Comparison of ENCODE assay signal across 19 cellular contexts in the genomic region with DNA sequence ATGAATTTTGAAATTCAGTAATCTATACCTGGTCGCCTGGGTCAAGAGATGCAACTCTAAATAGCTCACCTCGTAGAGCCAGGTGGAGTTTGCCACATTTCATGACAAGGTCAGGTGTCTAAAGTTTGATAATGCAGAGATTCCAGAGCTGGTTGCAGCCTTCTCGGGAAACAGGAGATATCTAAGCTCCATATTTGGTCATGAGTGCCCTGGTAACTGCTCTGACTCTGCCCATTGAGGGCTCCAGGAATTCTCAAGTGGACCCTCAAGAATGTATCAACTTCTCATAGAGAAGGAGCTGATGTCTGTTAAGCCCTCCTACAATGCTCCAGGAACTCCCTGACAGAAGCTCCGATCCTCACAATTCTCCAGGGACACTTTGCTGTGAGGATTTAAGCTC. TPM values are rescaled to one million over a fixed set of nuclear protein-coding genes. Genes with fewer than 3 reads are reported as not detected.
DNase-seq lines count a peak whose midpoint lies in the region; ATAC-seq and TF ChIP-seq lines count a peak whose summit lies in the region.
"Had no signal": no experiment of that assay in that cellular context is flagged by ENCODE, and none has a peak within 500 bp of the region (broad histone marks: within the 10 kb centered on the region; RNA-seq: fewer than 3 reads in every experiment).

No MANE protein-coding gene starts in this region.

- no peaks in the 10 kb centered on the region for H3K36me3 ChIP-seq in thyroid gland

- no peak for TF ChIP-seq POLR2A in thyroid gland (IDR thresholded peaks at IDR 0.05)

- peaks cover 18% of the 10 kb centered on the region for H3K9me3 Mint-ChIP-seq in activated CD4-positive, alpha-beta T cell treated with anti-CD3 and anti-CD28 coated beads, Interleukin-2, amount 10 ng/mL, durations not matched to agents 24 days and 14 days
- H3K9me3 Mint-ChIP-seq: GM23338 had no signal

- no peak overlapping the region for H3K27ac Mint-ChIP-seq in activated CD4-positive, alpha-beta T cell treated with anti-CD3 and anti-CD28 coated beads, Interleukin-2, amount 10 ng/mL, durations not matched to agents 24 days and 14 days
- H3K27ac Mint-ChIP-seq: CD4-positive, alpha-beta memory T cell; GM23338; H9 had no signal

- 38 to 63% methylated on average over 3 to 4 of the region's 4 CpGs for WGBS in thyroid gland, 2 donors

- peaks cover 2% of the 10 kb centered on the region for H3K36me3 Mint-ChIP-seq in activated CD4-positive, alpha-beta T cell treated with anti-CD3 and anti-CD28 coated beads, Interleukin-2, amount 10 ng/mL, durations not matched to agents 24 days and 14 days (ENCODE audit: low read depth)
- H3K36me3 Mint-ChIP-seq: CD4-positive, alpha-beta memory T cell had no signal

- H3K4me1 ChIP-seq in thyroid gland: no peaks in the 10 kb centered on the region

- TF ChIP-seq CTCF in thyroid gland (IDR thresholded peaks at IDR 0.05): no peak

- ATAC-seq in HG02852 (IDR thresholded peaks at IDR 0.05; ENCODE audit: unreplicated experiment): no peak
- ATAC-seq: A549, GM23338, HCT116 had no signal

- peak; percentile 43 for DNase-seq in activated CD4-positive, alpha-beta T cell treated with anti-CD3 and anti-CD28 coated beads, Interleukin-2, amount 10 ng/mL, durations not matched to agents 24 days and 14 days
- no peak for DNase-seq in activated CD4-positive, alpha-beta T cell treated with anti-CD3 and anti-CD28 coated beads, Interleukin-2, amount 50 U/mL, for 48 hours
- DNase-seq in astrocyte of the hippocampus (ENCODE audit: low read depth, low spot score) (peak; percentile 9), thyroid gland (peak; percentile 14 to 22)
- no peak for DNase-seq in activated effector memory CD4-positive, alpha-beta T cell treated with Interleukin-2 at 50 U/mL for 16 hours
- DNase-seq: 8988T; C1 segment of cervical spinal cord; Calu3; CD4-positive, alpha-beta memory T cell; COR-L47; DMS53; DMS79 treated with DMSO at 0.1 percent for 48 hours; GF-D8; H9 had no signal

- H3K27me3 ChIP-seq in thyroid gland: no peaks in the 10 kb centered on the region

- no peaks in the 10 kb centered on the region for H3K27me3 Mint-ChIP-seq in activated CD4-positive, alpha-beta T cell treated with anti-CD3 and anti-CD28 coated beads, Interleukin-2, amount 10 ng/mL, durations not matched to agents 24 days and 14 days
- H3K27me3 Mint-ChIP-seq: CD4-positive, alpha-beta memory T cell had no signal

- H3K4me3 ChIP-seq in thyroid gland (replicated peaks in 1 of 3): no peak overlapping the region
- H3K4me3 ChIP-seq: A549, GM23338 had no signal

- H3K4me1 Mint-ChIP-seq in activated CD4-positive, alpha-beta T cell treated with anti-CD3 and anti-CD28 coated beads, Interleukin-2, amount 10 ng/mL, durations not matched to agents 24 days and 14 days: peaks cover 19% of the 10 kb centered on the region
- H3K4me1 Mint-ChIP-seq: GM23338 had no signal

- H3K9me3 ChIP-seq in thyroid gland: no peaks in the 10 kb centered on the region
- H3K9me3 ChIP-seq: A549 had no signal

- intact Hi-C loops in activated CD4-positive, alpha-beta T cell treated with anti-CD3 and anti-CD28 coated beads, Interleukin-2, amount 10 ng/mL, durations not matched to agents 24 days and 14 days (cut with micrococcal nuclease): no loop called here
- intact Hi-C loops in thyroid gland (cut with DNase I): no loop called here

- no peak overlapping the region for H3K4me3 Mint-ChIP-seq in activated CD4-positive, alpha-beta T cell treated with anti-CD3 and anti-CD28 coated beads, Interleukin-2, amount 10 ng/mL, durations not matched to agents 24 days and 14 days
- H3K4me3 Mint-ChIP-seq: CD4-positive, alpha-beta memory T cell; GM23338; H9 had no signal

- no peak overlapping the region for H3K27ac ChIP-seq in thyroid gland
- H3K27ac ChIP-seq: A549 had no signal

RNA-seq across cellular contexts. Expression of gene TSPAN5, which starts 33.2 kb away (rescaled TPM):
- total RNA-seq in activated CD4-positive, alpha-beta T cell treated with anti-CD3 and anti-CD28 coated beads, Interleukin-2, amount 10 ng/mL, durations not matched to agents 24 days and 14 days: 30.4 and 30.7 TPM in 2 replicates
- 10 to 100 TPM; 26.4 to 48.0 (median 29.1) TPM for total RNA-seq in thyroid gland
- total RNA-seq: G401 had no signal

Comparison
In these comparisons a context has a peak if more than half of its experiments do, and no peak if none do; other contexts are left out.
1. DNase-seq: peak in activated CD4-positive, alpha-beta T cell treated with anti-CD3 and anti-CD28 coated beads, Interleukin-2, amount 10 ng/mL, durations not matched to agents 24 days and 14 days (single experiment), astrocyte of the hippocampus (single experiment) and thyroid gland (2 of 2); none in activated CD4-positive, alpha-beta T cell treated with anti-CD3 and anti-CD28 coated beads, Interleukin-2, amount 50 U/mL, for 48 hours (0 of 2) and activated effector memory CD4-positive, alpha-beta T cell treated with Interleukin-2 at 50 U/mL for 16 hours (single experiment).